ENCODE assay signal across 2 cellular contexts in genomic region chr7:128884561-128885369, GRCh38.
TF ChIP-seq lines count a peak whose summit lies in the region.

No MANE protein-coding gene starts in this region.

TF ChIP-seq in SK-N-SH, 30 proteins besides CTCF, POLR2A, EP300 and RAD21 (continued from another document):
- no peak for TF ChIP-seq USF2 (IDR thresholded peaks at IDR 0.05; ENCODE audit: borderline replicate concordance, low read depth, low read length)
- TF ChIP-seq MAX (IDR thresholded peaks at IDR 0.05; ENCODE audit: low read depth), result no peak
- TF ChIP-seq POLR2AphosphoS5 (IDR thresholded peaks at IDR 0.05; ENCODE audit: low read depth, low read length), result no peak
- no peak for TF ChIP-seq ELF1 (IDR thresholded peaks at IDR 0.05)
- no peak for TF ChIP-seq REST (IDR thresholded peaks at IDR 0.05; ENCODE audit: low read depth, low read length)
- no peak for TF ChIP-seq CHD2 (IDR thresholded peaks at IDR 0.05; ENCODE audit: low read length, partially characterized antibody)

TF ChIP-seq in SK-N-SH treated with all-trans-retinoic acid at 6 μM for 48 hours, 23 proteins besides CTCF, POLR2A, EP300 and RAD21 (continued from another document):
- TF ChIP-seq TSHZ2 (CRISPR knock-in tag; IDR thresholded peaks at IDR 0.05) (no peak), ZNF70 (CRISPR knock-in tag; IDR thresholded peaks at IDR 0.05) (no peak), ZC3H10 (CRISPR knock-in tag; IDR thresholded peaks at IDR 0.05) (no peak), TOX (CRISPR knock-in tag; IDR thresholded peaks at IDR 0.05; ENCODE audit: borderline replicate concordance) (no peak), ZNF565 (CRISPR knock-in tag; conservative IDR thresholded peaks at IDR 0.05; ENCODE audit: low read depth) (no peak), BACH2 (CRISPR knock-in tag; IDR thresholded peaks at IDR 0.05; ENCODE audit: borderline replicate concordance) (no peak), OSR1 (CRISPR knock-in tag; IDR thresholded peaks at IDR 0.05) (no peak), CSRNP3 (CRISPR knock-in tag; IDR thresholded peaks at IDR 0.05) (no peak), ZFP3 (CRISPR knock-in tag; IDR thresholded peaks at IDR 0.05) (no peak), GLIS3 (CRISPR knock-in tag; IDR thresholded peaks at IDR 0.05) (no peak), SNAI2 (CRISPR knock-in tag; IDR thresholded peaks at IDR 0.05) (no peak), CSDC2 (CRISPR knock-in tag; IDR thresholded peaks at IDR 0.05) (no peak)
TF ChIP-seq in SK-N-SH treated with all-trans-retinoic acid at 6 μM for 48 hours: peak in this region for 0.
